In the genomic region with DNA sequence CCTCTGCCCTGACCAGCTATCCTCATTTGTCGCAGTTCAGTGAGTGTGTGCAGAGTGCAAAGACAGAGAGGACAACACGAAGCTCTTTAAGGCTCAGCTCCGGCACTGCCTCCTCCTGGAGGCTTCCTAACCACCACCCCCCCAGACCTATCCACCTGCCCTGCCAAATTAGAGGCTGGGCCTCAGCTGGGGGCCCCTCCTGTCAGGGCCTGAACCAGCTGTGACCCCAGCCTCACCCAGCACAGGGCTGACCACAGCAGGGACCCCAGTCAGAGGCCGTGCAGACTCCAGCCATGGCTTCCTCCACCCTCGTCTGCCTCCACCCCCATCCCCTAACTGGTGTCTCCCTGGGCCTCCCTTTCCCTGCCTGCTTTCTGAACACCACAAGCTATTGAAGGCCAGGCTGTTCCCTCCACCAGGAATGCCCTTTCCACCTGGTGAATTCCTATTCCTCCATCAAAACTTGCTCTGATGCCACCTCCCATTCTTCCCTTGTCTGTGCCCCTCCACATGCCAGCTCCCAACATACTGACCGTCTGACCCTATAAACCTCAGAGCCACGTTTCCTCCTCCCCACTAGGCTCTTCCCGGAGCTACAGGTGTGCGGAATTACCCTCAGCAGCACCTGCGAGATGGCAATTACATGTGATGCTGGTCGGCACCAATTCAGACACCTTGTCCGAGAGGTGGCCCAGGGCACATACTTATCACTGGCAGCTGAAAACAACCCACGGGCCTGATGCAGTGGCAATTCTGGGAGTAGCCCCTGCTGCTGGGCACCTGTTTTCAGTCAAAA, we compare ENCODE assay signal across 16 cellular contexts. TPM values are rescaled to one million over a fixed set of nuclear protein-coding genes. Genes with fewer than 3 reads are reported as not detected.
DNase-seq lines count a peak whose midpoint lies in the region; ATAC-seq and TF ChIP-seq lines count a peak whose summit lies in the region.
"Had no signal": no experiment of that assay in that cellular context is flagged by ENCODE, and none has a peak within 500 bp of the region (broad histone marks: within the 10 kb centered on the region; RNA-seq: fewer than 3 reads in every experiment).

No MANE protein-coding gene starts in this region.

- no peak overlapping the region for H3K4me3 ChIP-seq in right lobe of liver
- H3K4me3 ChIP-seq: uterus had no signal

- no peaks in the 10 kb centered on the region for H3K27me3 ChIP-seq in right lobe of liver
- H3K27me3 ChIP-seq: uterus had no signal

- peaks cover 64% of the 10 kb centered on the region for H3K4me1 Mint-ChIP-seq in activated naive CD8-positive, alpha-beta T cell treated with anti-CD3 and anti-CD28 coated beads, Interleukin-2, amount 10 ng/mL, durations not matched to agents 7 days and 5 days
- peaks cover 57% of the 10 kb centered on the region for H3K4me1 Mint-ChIP-seq in activated naive CD8-positive, alpha-beta T cell treated with anti-CD3 and anti-CD28 coated beads, Interleukin-2, amount 50 U/mL, for 24 hours
- peaks cover 59% of the 10 kb centered on the region for H3K4me1 Mint-ChIP-seq in WTC11

- no peaks in the 10 kb centered on the region for H3K36me3 ChIP-seq in right lobe of liver
- H3K36me3 ChIP-seq: uterus had no signal

- CTCF ChIA-PET in WTC11 (lab: Charles Lee), result interaction anchor here (0.6 to 3.7 kb wide), 9 partner anchors 8 to 91 kb away, joined by 3 to 14 read pairs (median 4); a partner anchor contains a TSS

- no peaks in the 10 kb centered on the region for H3K27me3 Mint-ChIP-seq in activated naive CD8-positive, alpha-beta T cell treated with anti-CD3 and anti-CD28 coated beads, Interleukin-2, amount 10 ng/mL, durations not matched to agents 7 days and 5 days
- H3K27me3 Mint-ChIP-seq in activated naive CD8-positive, alpha-beta T cell treated with anti-CD3 and anti-CD28 coated beads, Interleukin-2, amount 50 U/mL, for 24 hours, result no peaks in the 10 kb centered on the region
- H3K27me3 Mint-ChIP-seq in WTC11 (ENCODE audit: low read depth), result no peaks in the 10 kb centered on the region

- TF ChIP-seq POLR2A in right lobe of liver (IDR thresholded peaks at IDR 0.05), result no peak

- peaks cover 0 to 90% (median 51%) of the 10 kb centered on the region in 4 donors for H3K4me1 ChIP-seq in right lobe of liver

- POLR2A ChIA-PET in activated naive CD8-positive, alpha-beta T cell treated with anti-CD3 and anti-CD28 coated beads, Interleukin-2, amount 10 ng/mL, durations not matched to agents 7 days and 5 days (lab: Charles Lee), result interaction anchor here (2.5 to 11.5 kb wide), 4 partner anchors 7 to 24 kb away, joined by 17 to 327 read pairs (median 177); a partner anchor contains a TSS
- POLR2A ChIA-PET in WTC11 (lab: Charles Lee), result interaction anchor here (1.0 to 9.4 kb wide), 3 partner anchors 9 to 15 kb away, joined by 3 to 137 read pairs (median 3); a partner anchor contains a TSS

- H3K9me3 ChIP-seq in right lobe of liver, result no peaks in the 10 kb centered on the region
- H3K9me3 ChIP-seq: uterus had no signal

- peak overlapping the region; percentile 28 to 86 (median 58) for H3K27ac ChIP-seq in right lobe of liver
- H3K27ac ChIP-seq: uterus had no signal

- no peak for DNase-seq in activated naive CD8-positive, alpha-beta T cell treated with anti-CD3 and anti-CD28 coated beads, Interleukin-2, amount 10 ng/mL, durations not matched to agents 7 days and 5 days
- no peak for DNase-seq in activated naive CD8-positive, alpha-beta T cell treated with anti-CD3 and anti-CD28 coated beads, Interleukin-2, amount 50 U/mL, for 24 hours
- DNase-seq in WTC11 (ENCODE audit: low spot score) (no peak), right lobe of liver (no peak), NOMO-1 treated with DMSO at 0.1 percent for 48 hours (lab: John Stamatoyannopoulos, UW; ENCODE audit: unreplicated experiment) (no peak), mucosa of gallbladder (ENCODE audit: low spot score) (no peak)
- DNase-seq: activated T-cell treated with anti-CD3 and anti-CD28 coated beads, Interleukin-2, amount 50 U/mL, for 48 hours; aorta; dermis blood vessel endothelial cell; DMS53; nephron progenitor cell; stimulated activated CD4-positive, alpha-beta T cell treated with anti-CD3 and anti-CD28 coated beads, Interleukin-2, amount 100 ng/mL, for 48 hours; uterus had no signal

- 53% methylated on average over 5 of the region's 13 CpGs for WGBS in right lobe of liver (ENCODE audit: insufficient coverage, low coverage, low lambda C conversion rate, missing lambda C conversion rate)

- H3K27ac Mint-ChIP-seq in activated naive CD8-positive, alpha-beta T cell treated with anti-CD3 and anti-CD28 coated beads, Interleukin-2, amount 10 ng/mL, durations not matched to agents 7 days and 5 days, result peak overlapping the region; percentile 80
- H3K27ac Mint-ChIP-seq in activated naive CD8-positive, alpha-beta T cell treated with anti-CD3 and anti-CD28 coated beads, Interleukin-2, amount 50 U/mL, for 24 hours, result no peak overlapping the region
- H3K27ac Mint-ChIP-seq in WTC11, result peak overlapping the region; percentile 14; the same call in 1 of the 2 replicates
- H3K27ac Mint-ChIP-seq: nephron progenitor cell had no signal

- H3K36me3 Mint-ChIP-seq in activated naive CD8-positive, alpha-beta T cell treated with anti-CD3 and anti-CD28 coated beads, Interleukin-2, amount 10 ng/mL, durations not matched to agents 7 days and 5 days, result peaks cover 12% of the 10 kb centered on the region
- H3K36me3 Mint-ChIP-seq in activated naive CD8-positive, alpha-beta T cell treated with anti-CD3 and anti-CD28 coated beads, Interleukin-2, amount 50 U/mL, for 24 hours (ENCODE audit: low read depth), result peaks cover 13% of the 10 kb centered on the region
- H3K36me3 Mint-ChIP-seq in WTC11, result peaks cover 9% of the 10 kb centered on the region; the same call in 1 of the 2 replicates

- no peaks in the 10 kb centered on the region for H3K9me3 Mint-ChIP-seq in activated naive CD8-positive, alpha-beta T cell treated with anti-CD3 and anti-CD28 coated beads, Interleukin-2, amount 10 ng/mL, durations not matched to agents 7 days and 5 days
- H3K9me3 Mint-ChIP-seq in activated naive CD8-positive, alpha-beta T cell treated with anti-CD3 and anti-CD28 coated beads, Interleukin-2, amount 50 U/mL, for 24 hours, result no peaks in the 10 kb centered on the region
- H3K9me3 Mint-ChIP-seq in WTC11, result no peaks in the 10 kb centered on the region
- H3K9me3 Mint-ChIP-seq: nephron progenitor cell had no signal

- no peak for TF ChIP-seq CTCF in WTC11 (IDR thresholded peaks at IDR 0.05)
- no peak for TF ChIP-seq CTCF in right lobe of liver (IDR thresholded peaks at IDR 0.05)

- intact Hi-C loops in right lobe of liver (cut with DNase I), result no loop called here

- ATAC-seq in activated naive CD8-positive, alpha-beta T cell treated with anti-CD3 and anti-CD28 coated beads, Interleukin-2, amount 10 ng/mL, durations not matched to agents 7 days and 5 days (ENCODE audit: low read depth), result no peak
- no peak for ATAC-seq in activated naive CD8-positive, alpha-beta T cell treated with anti-CD3 and anti-CD28 coated beads, Interleukin-2, amount 50 U/mL, for 24 hours
- ATAC-seq in WTC11, result no peak
- no peak for ATAC-seq in right lobe of liver
- no peak for ATAC-seq in GM18519 (IDR thresholded peaks at IDR 0.05; ENCODE audit: low FRiP score, unreplicated experiment)
- ATAC-seq in HG03442 (IDR thresholded peaks at IDR 0.05; ENCODE audit: unreplicated experiment), result no peak
- ATAC-seq: sciatic nerve had no signal

- peak overlapping the region; percentile 52 for H3K4me3 Mint-ChIP-seq in activated naive CD8-positive, alpha-beta T cell treated with anti-CD3 and anti-CD28 coated beads, Interleukin-2, amount 10 ng/mL, durations not matched to agents 7 days and 5 days
- H3K4me3 Mint-ChIP-seq in activated naive CD8-positive, alpha-beta T cell treated with anti-CD3 and anti-CD28 coated beads, Interleukin-2, amount 50 U/mL, for 24 hours, result no peak overlapping the region
- H3K4me3 Mint-ChIP-seq in WTC11, result no peak overlapping the region
- H3K4me3 Mint-ChIP-seq: nephron progenitor cell had no signal

TF ChIP-seq in WTC11, 78 proteins besides CTCF, POLR2A, EP300 and RAD21 (continues in another document):
- TF ChIP-seq, protein P1, sequence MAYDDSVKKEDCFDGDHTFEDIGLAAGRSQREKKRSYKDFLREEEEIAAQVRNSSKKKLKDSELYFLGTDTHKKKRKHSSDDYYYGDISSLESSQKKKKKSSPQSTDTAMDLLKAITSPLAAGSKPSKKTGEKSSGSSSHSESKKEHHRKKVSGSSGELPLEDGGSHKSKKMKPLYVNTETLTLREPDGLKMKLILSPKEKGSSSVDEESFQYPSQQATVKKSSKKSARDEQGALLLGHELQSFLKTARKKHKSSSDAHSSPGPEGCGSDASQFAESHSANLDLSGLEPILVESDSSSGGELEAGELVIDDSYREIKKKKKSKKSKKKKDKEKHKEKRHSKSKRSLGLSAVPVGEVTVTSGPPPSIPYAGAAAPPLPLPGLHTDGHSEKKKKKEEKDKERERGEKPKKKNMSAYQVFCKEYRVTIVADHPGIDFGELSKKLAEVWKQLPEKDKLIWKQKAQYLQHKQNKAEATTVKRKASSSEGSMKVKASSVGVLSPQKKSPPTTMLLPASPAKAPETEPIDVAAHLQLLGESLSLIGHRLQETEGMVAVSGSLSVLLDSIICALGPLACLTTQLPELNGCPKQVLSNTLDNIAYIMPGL (CRISPR knock-in tag; IDR thresholded peaks at IDR 0.05), result no peak
- TF ChIP-seq, protein P2, sequence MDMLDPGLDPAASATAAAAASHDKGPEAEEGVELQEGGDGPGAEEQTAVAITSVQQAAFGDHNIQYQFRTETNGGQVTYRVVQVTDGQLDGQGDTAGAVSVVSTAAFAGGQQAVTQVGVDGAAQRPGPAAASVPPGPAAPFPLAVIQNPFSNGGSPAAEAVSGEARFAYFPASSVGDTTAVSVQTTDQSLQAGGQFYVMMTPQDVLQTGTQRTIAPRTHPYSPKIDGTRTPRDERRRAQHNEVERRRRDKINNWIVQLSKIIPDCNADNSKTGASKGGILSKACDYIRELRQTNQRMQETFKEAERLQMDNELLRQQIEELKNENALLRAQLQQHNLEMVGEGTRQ (CRISPR knock-in tag; IDR thresholded peaks at IDR 0.05), result no peak
- no peak for TF ChIP-seq NFYB (CRISPR knock-in tag; conservative IDR thresholded peaks at IDR 0.05; ENCODE audit: low read depth)
- no peak for TF ChIP-seq JUN (CRISPR knock-in tag; IDR thresholded peaks at IDR 0.05)
- TF ChIP-seq, protein P3, sequence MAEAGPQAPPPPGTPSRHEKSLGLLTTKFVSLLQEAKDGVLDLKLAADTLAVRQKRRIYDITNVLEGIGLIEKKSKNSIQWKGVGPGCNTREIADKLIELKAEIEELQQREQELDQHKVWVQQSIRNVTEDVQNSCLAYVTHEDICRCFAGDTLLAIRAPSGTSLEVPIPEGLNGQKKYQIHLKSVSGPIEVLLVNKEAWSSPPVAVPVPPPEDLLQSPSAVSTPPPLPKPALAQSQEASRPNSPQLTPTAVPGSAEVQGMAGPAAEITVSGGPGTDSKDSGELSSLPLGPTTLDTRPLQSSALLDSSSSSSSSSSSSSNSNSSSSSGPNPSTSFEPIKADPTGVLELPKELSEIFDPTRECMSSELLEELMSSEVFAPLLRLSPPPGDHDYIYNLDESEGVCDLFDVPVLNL (CRISPR knock-in tag; IDR thresholded peaks at IDR 0.05; ENCODE audit: borderline replicate concordance, low read depth), result no peak

RNA-seq across cellular contexts. Expression of a gene that starts 8.8 kb away (rescaled TPM):
- 100 to 1,000 TPM; 218 to 229 TPM for total RNA-seq in activated naive CD8-positive, alpha-beta T cell treated with anti-CD3 and anti-CD28 coated beads, Interleukin-2, amount 10 ng/mL, durations not matched to agents 7 days and 5 days
- 72.3 to 93.7 TPM (median 76.7 TPM) in 3 replicates for total RNA-seq in WTC11 (2021)
- 100 to 1,000 TPM in 4 of 6 experiments, 10 to 100 TPM in 2; 63.8 to 246 (median 173) TPM for total RNA-seq in right lobe of liver
- total RNA-seq in mucosa of gallbladder, result 129 TPM
